In genomic region chr10:95572451-95572850, GRCh38 we compare ENCODE assay signal across 23 cellular contexts.
"Had no signal": no experiment of that assay in that cellular context is flagged by ENCODE, and none has a peak within 500 bp of the region (broad histone marks: within the 10 kb centered on the region; RNA-seq: fewer than 3 reads in every experiment).

No MANE protein-coding gene starts in this region.

- H3K9me3 ChIP-seq: gastrocnemius medialis, heart left ventricle, left lung, mucosa of descending colon, SK-N-SH, thoracic aorta, upper lobe of right lung had no signal

- H3K9ac ChIP-seq: SK-N-SH had no signal

- DNase-seq: activated B cell treated with CpG ODN at 0.5 μM for 24 hours; activated CD4-positive, alpha-beta T cell treated with anti-CD3 and anti-CD28 coated beads, Interleukin-2, amount 10 ng/mL, durations not matched to agents 24 days and 14 days; activated CD8-positive, alpha-beta T cell treated with anti-CD3 and anti-CD28 coated beads for 36 hours; activated naive CD4-positive, alpha-beta T cell treated with Interleukin-2 at 50 U/mL for 16 hours; activated naive CD8-positive, alpha-beta T cell treated with anti-CD3 and anti-CD28 coated beads, Interleukin-2, amount 10 ng/mL, durations not matched to agents 7 days and 5 days; activated T-cell treated with anti-CD3 and anti-CD28 coated beads, Interleukin-2, amount 50 U/mL, for 1 hour; effector CD8-positive, alpha-beta T cell; gastrocnemius medialis; heart left ventricle; kidney; left lung; mucosa of descending colon; naive thymus-derived CD4-positive, alpha-beta T cell; occipital lobe; right cardiac atrium; SK-N-SH; small intestine; stimulated activated CD4-positive, alpha-beta T cell treated with anti-CD3 and anti-CD28 coated beads, Interleukin-15, amount 100 ng/mL, for 24 hours; stimulated activated CD4-positive, alpha-beta T cell treated with anti-CD3 and anti-CD28 coated beads, Interleukin-2, amount 100 ng/mL, for 48 hours; stimulated activated naive CD8-positive, alpha-beta T cell treated with anti-CD3 and anti-CD28 coated beads, Interleukin-15, amount 100 ng/mL, for 72 hours; upper lobe of right lung had no signal

- H3K27me3 ChIP-seq: gastrocnemius medialis, heart left ventricle, left lung, upper lobe of right lung had no signal

- H3K4me3 ChIP-seq: coronary artery, left lung, mucosa of descending colon, thoracic aorta, upper lobe of right lung had no signal

- H3K4me1 ChIP-seq: upper lobe of right lung had no signal

- H3K4me2 ChIP-seq: SK-N-SH had no signal

- H3K27ac ChIP-seq: coronary artery, left lung, thoracic aorta, upper lobe of right lung had no signal

- H3K36me3 ChIP-seq: gastrocnemius medialis, heart left ventricle, left lung, thoracic aorta, upper lobe of right lung had no signal
